12 cellular contexts compared by ENCODE assay signal in genomic region chr7:8133188-8133848, GRCh38.
DNase-seq lines count a peak whose midpoint lies in the region; ATAC-seq and TF ChIP-seq lines count a peak whose summit lies in the region.
"Had no signal": no experiment of that assay in that cellular context is flagged by ENCODE, and none has a peak within 500 bp of the region (broad histone marks: within the 10 kb centered on the region; RNA-seq: fewer than 3 reads in every experiment).

No MANE protein-coding gene starts in this region.

- H3K27me3 ChIP-seq in Peyer's patch (no peaks in the 10 kb centered on the region), GM23338 (ENCODE audit: insufficient read depth) (no peaks in the 10 kb centered on the region)

- H4K20me1 ChIP-seq in GM23338 (replicated peaks; ENCODE audit: insufficient read depth) = no peaks in the 10 kb centered on the region

- H3K4me1 ChIP-seq in Peyer's patch = peaks cover 0 to 10% (median 0%) of the 10 kb centered on the region in 4 donors
- no peaks in the 10 kb centered on the region for H3K4me1 ChIP-seq in GM23338 (ENCODE audit: insufficient read depth)

- H3K4me2 ChIP-seq in GM23338 = no peak overlapping the region

- peak overlapping the region; percentile 41 to 67 (median 54) for H3K27ac ChIP-seq in Peyer's patch
- no peak overlapping the region for H3K27ac ChIP-seq in GM23338 (ENCODE audit: low read depth)

- no peaks in the 10 kb centered on the region for H3K79me2 ChIP-seq in GM23338 (replicated peaks; ENCODE audit: insufficient read depth)

- H3K9me3 ChIP-seq in Peyer's patch = no peaks in the 10 kb centered on the region

- H3K4me3 ChIP-seq in Peyer's patch (no peak overlapping the region), GM23338 (no peak overlapping the region)

- no peak for TF ChIP-seq POLR2A in Peyer's patch (IDR thresholded peaks at IDR 0.05)

- ATAC-seq in GM18907 (IDR thresholded peaks at IDR 0.05; ENCODE audit: unreplicated experiment) (peak; percentile 29), HG02588 (IDR thresholded peaks at IDR 0.05; ENCODE audit: unreplicated experiment) (peak; percentile 22), HG02852 (IDR thresholded peaks at IDR 0.05; ENCODE audit: unreplicated experiment) (no peak), GM23338 (no peak)
- no peak for ATAC-seq in naive thymus-derived CD8-positive, alpha-beta T cell
- ATAC-seq: WTC11 had no signal

- H3K27ac Mint-ChIP-seq in naive thymus-derived CD8-positive, alpha-beta T cell = peak overlapping the region; percentile 63 to 100 (median 96)
- H3K27ac Mint-ChIP-seq in GM23338 = no peak overlapping the region

- no peaks in the 10 kb centered on the region for H3K36me3 Mint-ChIP-seq in naive thymus-derived CD8-positive, alpha-beta T cell
- H3K36me3 Mint-ChIP-seq in GM23338 (ENCODE audit: low read depth) = no peaks in the 10 kb centered on the region

- DNase-seq in Peyer's patch (no peak), RPMI8226 (no peak), GM23338 (ENCODE audit: low spot score) (no peak)
- DNase-seq in naive thymus-derived CD8-positive, alpha-beta T cell = no peak
- DNase-seq in stimulated activated naive CD4-positive, alpha-beta T cell treated with Interleukin-2 at 50 U/mL for 16 hours (lab: John Stamatoyannopoulos, UW) = no peak
- DNase-seq: activated effector memory CD4-positive, alpha-beta T cell treated with Interleukin-2 at 50 U/mL for 16 hours; NCI-H2171 treated with DMSO at 0.1 percent for 48 hours; stimulated activated naive CD8-positive, alpha-beta T cell treated with anti-CD3 and anti-CD28 coated beads, Interleukin-15, Interleukin-2, amounts not matched to agents 100 U/mL and 50 U/mL, for 24 hours had no signal

- H3F3A ChIP-seq in GM23338 (replicated peaks; ENCODE audit: low read depth) = no peaks in the 10 kb centered on the region

- TF ChIP-seq CTCF in Peyer's patch (IDR thresholded peaks at IDR 0.05) (no peak), GM23338 (conservative IDR thresholded peaks at IDR 0.05; ENCODE audit: low read depth in 2 of 2) (no peak)

- no peak overlapping the region for H2AFZ ChIP-seq in GM23338

- no peaks in the 10 kb centered on the region for H3K9me3 Mint-ChIP-seq in naive thymus-derived CD8-positive, alpha-beta T cell
- H3K9me3 Mint-ChIP-seq in GM23338 = no peaks in the 10 kb centered on the region
- H3K9me3 Mint-ChIP-seq: WTC11 had no signal

- peak overlapping the region in 7 of 10 donors; percentile 5 to 77 (median 30) for H3K4me3 Mint-ChIP-seq in naive thymus-derived CD8-positive, alpha-beta T cell
- H3K4me3 Mint-ChIP-seq in GM23338 = no peak overlapping the region
- H3K4me3 Mint-ChIP-seq: WTC11 had no signal

- peaks cover 26 to 63% (median 58%) of the 10 kb centered on the region in 4 donors for H3K4me1 Mint-ChIP-seq in naive thymus-derived CD8-positive, alpha-beta T cell
- H3K4me1 Mint-ChIP-seq in GM23338 = no peaks in the 10 kb centered on the region
- H3K4me1 Mint-ChIP-seq: WTC11 had no signal

- H3K27me3 Mint-ChIP-seq in naive thymus-derived CD8-positive, alpha-beta T cell = no peaks in the 10 kb centered on the region
- H3K27me3 Mint-ChIP-seq in GM23338 (ENCODE audit: insufficient read depth, low read depth, poor library complexity) = no peaks in the 10 kb centered on the region

- peaks cover 11% of the 10 kb centered on the region; the same call in 1 of the 2 replicates for H3K9me2 ChIP-seq in GM23338 (ENCODE audit: insufficient read depth)

- POLR2A ChIA-PET in naive thymus-derived CD8-positive, alpha-beta T cell (lab: Charles Lee) = interaction anchor here (1.5 to 4.5 kb wide), 2 partner anchors 9 to 10 kb away, joined by 7 to 18 read pairs; no protein-coding TSS in a partner anchor

- H3K36me3 ChIP-seq in Peyer's patch (no peaks in the 10 kb centered on the region), GM23338 (ENCODE audit: insufficient read depth) (no peaks in the 10 kb centered on the region)

TF ChIP-seq in GM23338, 12 proteins besides CTCF, POLR2A, EP300 and RAD21 (continues in another document):
- TF ChIP-seq EZH2phosphoT487 (IDR thresholded peaks at IDR 0.05; ENCODE audit: unreplicated experiment) (no peak), EZH2 (IDR thresholded peaks at IDR 0.05; ENCODE audit: low read depth, unreplicated experiment) (no peak), ZNF114 (CRISPR knock-in tag; IDR thresholded peaks at IDR 0.05) (no peak), CREB1 (CRISPR knock-in tag; IDR thresholded peaks at IDR 0.05; ENCODE audit: low read depth) (no peak), JUNB (IDR thresholded peaks at IDR 0.05; ENCODE audit: unreplicated experiment) (no peak), NANOG (IDR thresholded peaks at IDR 0.05; ENCODE audit: borderline replicate concordance) (no peak), REST (IDR thresholded peaks at IDR 0.05; ENCODE audit: unreplicated experiment) (no peak)

Comparison
In these comparisons a context has a peak if more than half of its experiments do, and no peak if none do; other contexts are left out.
1. ATAC-seq: peak in GM18907 (single experiment) and HG02588 (single experiment); none in naive thymus-derived CD8-positive, alpha-beta T cell (0 of 2), HG02852 (single experiment) and GM23338 (single experiment).